Comparison of ENCODE assay signal across 8 cellular contexts in the genomic region with DNA sequence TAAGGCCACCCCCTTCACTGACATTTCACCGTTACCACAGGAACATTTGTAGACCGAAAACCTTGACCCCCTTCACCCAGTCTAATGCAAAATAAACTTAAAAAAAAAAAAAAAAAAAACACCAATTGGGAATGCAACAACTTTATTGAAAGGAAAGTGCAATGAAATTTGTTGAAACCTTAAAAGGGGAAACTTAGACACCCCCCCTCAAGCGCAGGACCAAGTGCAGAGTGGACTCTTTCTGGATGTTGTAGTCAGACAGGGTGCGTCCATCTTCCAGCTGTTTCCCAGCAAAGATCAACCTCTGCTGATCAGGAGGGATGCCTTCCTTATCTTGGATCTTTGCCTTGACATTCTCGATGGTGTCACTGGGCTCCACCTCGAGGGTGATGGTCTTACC. TPM values are rescaled to one million over a fixed set of nuclear protein-coding genes. Genes with fewer than 3 reads are reported as not detected.
DNase-seq lines count a peak whose midpoint lies in the region; ATAC-seq, FAIRE-seq and TF ChIP-seq lines count a peak whose summit lies in the region.
"Not testable (repeated sequence)": the region's sequence is repeated elsewhere in the genome, so short reads cannot be mapped to it uniquely, and the experiment has no call there.

No MANE protein-coding gene starts in this region.

- H3K4me1 ChIP-seq in adrenal gland (replicated peaks in 1 of 2): peaks cover 32 to 41% of the 10 kb centered on the region in 2 donors
- peaks cover 24 to 26% of the 10 kb centered on the region in 2 donors for H3K4me1 ChIP-seq in kidney (ENCODE audit: control insufficient read depth in 1 of 2, insufficient read depth in 1 of 2, low read depth in 1 of 2, low read length in 2 of 2)

- H3K9ac ChIP-seq in kidney (ENCODE audit: low read length in 2 of 2): peak overlapping the region; percentile 35 to 69

- POLR2A ChIA-PET in HEK293T (lab: Yijun Ruan, JAX): interaction anchor here (1.2 to 2.1 kb wide), 3 partner anchors 8 to 83 kb away, joined by 3 to 7 read pairs (median 4); no protein-coding TSS in a partner anchor
- POLR2A ChIA-PET in WTC11 (lab: Charles Lee): not testable (repeated sequence)

- H3K9me3 ChIP-seq in adrenal gland (replicated peaks in 1 of 3); kidney (ENCODE audit: control insufficient read depth in 1 of 2, low read length in 2 of 2): not testable (repeated sequence)

- H3K4me3 ChIP-seq in AG09309 (ENCODE audit: control insufficient read depth, low read depth, low read length) (peak overlapping the region; percentile 34), adrenal gland (peak overlapping the region in 1 of 4 donors; percentile 46), kidney (ENCODE audit: low read length in 2 of 2) (peak overlapping the region; percentile 38 to 53)

- peak overlapping the region in 3 of 5 donors; percentile 31 to 69 (median 48) for H3K27ac ChIP-seq in adrenal gland
- not testable (repeated sequence) for H3K27ac ChIP-seq in kidney (ENCODE audit: low read depth in 2 of 2, low read length in 2 of 2)

- peaks cover 52% of the 10 kb centered on the region for H3K4me1 Mint-ChIP-seq in WTC11
- H3K4me1 Mint-ChIP-seq in endothelial cell (ENCODE audit: unreplicated experiment): peaks cover 46% of the 10 kb centered on the region
- H3K4me1 Mint-ChIP-seq in neural crest cell: peaks cover 64% of the 10 kb centered on the region
- H3K4me1 Mint-ChIP-seq in stimulated activated naive CD8-positive, alpha-beta T cell treated with anti-CD3 and anti-CD28 coated beads, Interleukin-15, amount 100 ng/mL, for 72 hours: peaks cover 61% of the 10 kb centered on the region

- ATAC-seq in WTC11; stimulated activated naive CD8-positive, alpha-beta T cell treated with anti-CD3 and anti-CD28 coated beads, Interleukin-15, amount 100 ng/mL, for 72 hours: not testable (repeated sequence)

- 38 to 54% (median 50%) methylated on average over 6 of the region's 6 CpGs for WGBS in adrenal gland, 4 donors

- TF ChIP-seq POLR2A in adrenal gland (IDR thresholded peaks at IDR 0.05): not testable (repeated sequence)

- peaks cover 0 to 31% of the 10 kb centered on the region in 2 donors for H3K36me3 ChIP-seq in adrenal gland (replicated peaks in 1 of 2)
- peaks cover 12 to 13% of the 10 kb centered on the region in 2 donors for H3K36me3 ChIP-seq in kidney (ENCODE audit: control insufficient read depth in 1 of 2, insufficient read depth in 2 of 2, low read length in 2 of 2)

- FAIRE-seq in kidney (lab: Jason Lieb, UNC): not testable (repeated sequence)

- not testable (repeated sequence) for H3K9me3 Mint-ChIP-seq in WTC11; endothelial cell (ENCODE audit: unreplicated experiment); neural crest cell; stimulated activated naive CD8-positive, alpha-beta T cell treated with anti-CD3 and anti-CD28 coated beads, Interleukin-15, amount 100 ng/mL, for 72 hours

- peaks cover 38% of the 10 kb centered on the region for H3K36me3 Mint-ChIP-seq in WTC11
- peaks cover 35% of the 10 kb centered on the region for H3K36me3 Mint-ChIP-seq in endothelial cell (ENCODE audit: low read depth, unreplicated experiment)
- H3K36me3 Mint-ChIP-seq in neural crest cell (ENCODE audit: low read depth): peaks cover 33% of the 10 kb centered on the region

- intact Hi-C loops in adrenal gland (cut with DNase I); kidney (cut with DNase I): not testable (repeated sequence)

- not testable (repeated sequence) for DNase-seq in AG09309 (ENCODE audit: low read depth); HEK293T (ENCODE audit: extremely low spot score); WTC11 (ENCODE audit: low spot score); endothelial cell (ENCODE audit: low spot score); kidney; neural crest cell (ENCODE audit: low read depth, low spot score); stimulated activated naive CD8-positive, alpha-beta T cell treated with anti-CD3 and anti-CD28 coated beads, Interleukin-15, amount 100 ng/mL, for 72 hours
- DNase-seq in adrenal gland: peak in 2 of 7 donors; percentile 50 to 67

- H3K4me3 Mint-ChIP-seq in WTC11: peak overlapping the region; percentile 13
- H3K4me3 Mint-ChIP-seq in endothelial cell (ENCODE audit: unreplicated experiment): peak overlapping the region; percentile 76
- peak overlapping the region; percentile 78 for H3K4me3 Mint-ChIP-seq in neural crest cell
- peak overlapping the region; percentile 67 to 68 for H3K4me3 Mint-ChIP-seq in stimulated activated naive CD8-positive, alpha-beta T cell treated with anti-CD3 and anti-CD28 coated beads, Interleukin-15, amount 100 ng/mL, for 72 hours

- CTCF ChIA-PET in HEK293T (lab: Yijun Ruan, JAX) (interaction anchor here (0.6 kb wide), 1 partner anchor 24 kb away, joined by 3 read pairs; no protein-coding TSS in a partner anchor), WTC11 (lab: Charles Lee) (interaction anchor here (1.5 kb wide), 1 partner anchor 29 kb away, joined by 6 read pairs; no protein-coding TSS in a partner anchor)

- H3K27me3 ChIP-seq in adrenal gland: not testable (repeated sequence)

- not testable (repeated sequence) for H3K27ac Mint-ChIP-seq in WTC11; neural crest cell (ENCODE audit: unreplicated experiment)
- peak overlapping the region; percentile 18 for H3K27ac Mint-ChIP-seq in endothelial cell (ENCODE audit: unreplicated experiment)
- peak overlapping the region in 1 of 2 donors; percentile 74 for H3K27ac Mint-ChIP-seq in stimulated activated naive CD8-positive, alpha-beta T cell treated with anti-CD3 and anti-CD28 coated beads, Interleukin-15, amount 100 ng/mL, for 72 hours

- not testable (repeated sequence) for TF ChIP-seq CTCF in AG09309 (IDR thresholded peaks at IDR 0.05; ENCODE audit: control insufficient read depth, insufficient read depth, low read depth, low read length, missing control alignments); WTC11 (IDR thresholded peaks at IDR 0.05); adrenal gland (IDR thresholded peaks at IDR 0.05); endothelial cell (IDR thresholded peaks at IDR 0.05; ENCODE audit: unreplicated experiment); kidney (IDR thresholded peaks at IDR 0.05; ENCODE audit: borderline replicate concordance, extremely low read depth, insufficient read depth); neural crest cell (conservative IDR thresholded peaks at IDR 0.05)

- not testable (repeated sequence) for H3K27me3 Mint-ChIP-seq in WTC11 (ENCODE audit: low read depth); stimulated activated naive CD8-positive, alpha-beta T cell treated with anti-CD3 and anti-CD28 coated beads, Interleukin-15, amount 100 ng/mL, for 72 hours
- H3K27me3 Mint-ChIP-seq in endothelial cell (ENCODE audit: unreplicated experiment) (peaks cover 29% of the 10 kb centered on the region), neural crest cell (ENCODE audit: low read depth) (peaks cover 14% of the 10 kb centered on the region)

TF ChIP-seq in HEK293T, 16 proteins besides CTCF, POLR2A, EP300 and RAD21:
- peak; percentile 53; the same call in 1 of the 2 replicates for TF ChIP-seq ZNF384 (IDR thresholded peaks at IDR 0.05)

RNA-seq across cellular contexts. Expression of a gene that starts 2.9 kb away (rescaled TPM):
- 530 to 561 TPM (median 544 TPM) in 3 replicates for total RNA-seq in WTC11 (2021)
- total RNA-seq in adrenal gland: 1,000 to 10,000 TPM in 4 of 8 donors, 100 to 1,000 TPM in 4; 896 to 1,700 (median 1,052) TPM
- 1,000 to 10,000 TPM in 2 of 3 donors, 100 to 1,000 TPM in 1; 797 to 1,499 (median 1,129) TPM for polyA plus RNA-seq in adrenal gland
- total RNA-seq in endothelial cell (ENCODE audit: unreplicated experiment): 765 TPM
- 1,132 TPM for total RNA-seq in kidney
- 952 TPM for polyA plus RNA-seq in kidney (ENCODE audit: insufficient read depth, low read depth, low replicate concordance)
- total RNA-seq in neural crest cell: 673 and 687 TPM in 2 replicates

RNA-seq across cellular contexts. Expression of a gene that starts 47.9 kb away (rescaled TPM):
- total RNA-seq in WTC11 (2021) (68.3 to 71.0 TPM (median 70.8 TPM) in 3 replicates), adrenal gland (1,000 to 10,000 TPM in 5 of 8 donors, 100 to 1,000 TPM in 3; 646 to 8,580 (median 1,325) TPM), endothelial cell (ENCODE audit: unreplicated experiment) (16.9 TPM), kidney (13.2 TPM), neural crest cell (50.9 and 54.8 TPM in 2 replicates)
- polyA plus RNA-seq in adrenal gland (1,000 to 10,000 TPM in 2 of 3 donors, 100 to 1,000 TPM in 1; 213 to 5,784 (median 1,664) TPM), kidney (ENCODE audit: insufficient read depth, low read depth, low replicate concordance) (12.3 TPM)

Comparison
In these comparisons a context has a peak if more than half of its experiments do, and no peak if none do; other contexts are left out.
1. H3K4me3 Mint-ChIP-seq: peak in every context shown above with its lines; median percentile 78 in neural crest cell; 76 in endothelial cell; 68 in stimulated activated naive CD8-positive, alpha-beta T cell treated with anti-CD3 and anti-CD28 coated beads, Interleukin-15, amount 100 ng/mL, for 72 hours; 13 in WTC11.